In the genomic region with DNA sequence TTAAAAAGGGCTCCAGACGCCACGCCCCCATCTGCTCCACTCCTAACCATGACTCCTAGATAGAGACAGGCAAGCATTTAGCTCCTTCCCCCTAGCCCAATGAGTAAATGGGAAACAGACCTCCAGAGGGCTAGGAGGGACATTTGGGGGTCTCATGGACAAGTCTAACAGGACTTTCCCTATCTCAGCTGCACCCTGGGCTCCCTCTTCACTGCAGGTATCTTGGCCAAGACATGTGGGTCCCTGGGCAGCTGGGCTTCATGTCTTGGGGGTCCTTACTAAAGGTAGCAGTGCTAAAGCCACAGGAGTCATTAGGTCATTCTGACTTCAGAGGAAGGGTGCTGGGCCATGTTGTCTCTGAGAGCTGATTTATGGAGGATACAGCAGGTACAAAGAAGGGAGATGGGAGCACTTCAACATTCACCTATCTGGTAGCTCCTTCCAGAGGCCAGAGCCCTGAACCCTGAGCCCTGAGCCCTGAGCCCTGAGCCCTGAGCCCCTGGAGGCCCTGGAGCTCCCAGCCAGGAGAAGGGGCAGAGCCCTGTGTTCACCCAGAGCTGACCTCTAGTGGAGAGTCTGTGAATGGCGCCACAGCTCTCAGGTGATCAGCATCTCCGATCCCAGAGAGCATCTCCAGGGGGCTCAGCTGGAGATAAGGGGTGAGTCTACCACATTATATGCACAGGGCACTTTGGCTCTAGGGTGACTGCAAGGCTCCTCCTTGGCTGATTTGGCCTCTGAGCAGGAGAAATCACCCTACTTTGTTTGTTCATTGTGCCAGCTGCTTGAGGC, we compare ENCODE assay signal across 9 cellular contexts. TPM values are rescaled to one million over a fixed set of nuclear protein-coding genes. Genes with fewer than 3 reads are reported as not detected.
DNase-seq lines count a peak whose midpoint lies in the region; ATAC-seq and TF ChIP-seq lines count a peak whose summit lies in the region.
"Had no signal": no experiment of that assay in that cellular context is flagged by ENCODE, and none has a peak within 500 bp of the region (broad histone marks: within the 10 kb centered on the region; RNA-seq: fewer than 3 reads in every experiment).

No MANE protein-coding gene starts in this region.

- H3K27me3 ChIP-seq in heart right ventricle = peaks cover 0 to 6% (median 0%) of the 10 kb centered on the region in 7 donors

- H3K4me3 ChIP-seq in heart right ventricle = no peak overlapping the region

- H3K27ac ChIP-seq in heart right ventricle = no peak overlapping the region

- ATAC-seq in GM21423 (IDR thresholded peaks at IDR 0.05; ENCODE audit: unreplicated experiment) = peak; percentile 79
- peak in 3 of 8 donors; percentile 28 to 43 (median 41) for ATAC-seq in heart right ventricle
- no peak for ATAC-seq in HG02970 (IDR thresholded peaks at IDR 0.05; ENCODE audit: low FRiP score, unreplicated experiment)

- DNase-seq in NCI-H526 (lab: John Stamatoyannopoulos, UW) = peak; percentile 33 to 60
- DNase-seq in NCI-H526 treated with DMSO at 0.1 percent for 48 hours (lab: John Stamatoyannopoulos, UW) = no peak
- peak; percentile 16 for DNase-seq in HuH-7.5 (ENCODE audit: low spot score)
- DNase-seq in activated CD4-positive, alpha-beta T cell treated with anti-CD3 and anti-CD28 coated beads, Interleukin-2, amount 50 U/mL, for 48 hours = peak; percentile 37 to 45
- peak; percentile 13 to 29 for DNase-seq in heart right ventricle
- peak; percentile 18 to 24 for DNase-seq in stimulated activated CD4-positive, alpha-beta T cell treated with anti-CD3 and anti-CD28 coated beads, Interleukin-4, amount 100 ng/mL, for 48 hours (ENCODE audit: low read depth in 2 of 2)
- DNase-seq: activated T-cell treated with anti-CD3 and anti-CD28 coated beads, Interleukin-2, amount 50 U/mL, for 4 hours had no signal

- 59 to 65% methylated on average over 4 of the region's 4 CpGs for WGBS in heart right ventricle, 2 donors

- no peaks in the 10 kb centered on the region for H3K9me3 ChIP-seq in heart right ventricle

- H3K36me3 ChIP-seq in heart right ventricle = no peaks in the 10 kb centered on the region

- H3K4me1 ChIP-seq in heart right ventricle = peaks cover 0 to 21% (median 5%) of the 10 kb centered on the region in 9 donors

- intact Hi-C loops in heart right ventricle (cut with DNase I) = loop anchor here in 6 of 10 donors (2.0 to 10.0 kb wide), 8 partner anchors 58 to 150 kb away; a partner anchor contains a TSS

- peak; percentile 17 to 69 (median 51) for TF ChIP-seq CTCF in heart right ventricle (IDR thresholded peaks at IDR 0.05)

RNA-seq across cellular contexts. Expression of a gene that starts 40.1 kb away (rescaled TPM):
- total RNA-seq in heart right ventricle = 1 to 10 TPM; 1.1 to 3.4 (median 1.8) TPM
- polyA plus RNA-seq in heart right ventricle = under 1 TPM; 0.07 to 0.57 TPM
